ENCODE assay signal across 1 cellular context in genomic region chr12:106120578-106121105, GRCh38.
A peak's percentile ranks its signal among the peaks of the same experiment; 100 is the strongest.
TF ChIP-seq lines count a peak whose summit lies in the region.

No MANE protein-coding gene starts in this region.

TF ChIP-seq in HepG2, 621 proteins besides CTCF, POLR2A, EP300 and RAD21 (continues in another document):
- TF ChIP-seq SYNCRIP (IDR thresholded peaks at IDR 0.05; ENCODE audit: insufficient read depth, low read depth, low read length) (no peak), JARID2 (CRISPR knock-in tag; IDR thresholded peaks at IDR 0.05; ENCODE audit: insufficient replicate concordance) (no peak), BRF2 (CRISPR knock-in tag; IDR thresholded peaks at IDR 0.05) (no peak), ARID4A (CRISPR knock-in tag; IDR thresholded peaks at IDR 0.05; ENCODE audit: borderline replicate concordance) (peak; percentile 19; the same call in 1 of the 2 replicates), CSRNP1 (CRISPR knock-in tag; IDR thresholded peaks at IDR 0.05) (no peak; the same call in 1 of the 2 replicates), HMG20B (CRISPR knock-in tag; conservative IDR thresholded peaks at IDR 0.05) (peak; percentile 47; the same call in 1 of the 2 replicates), SPEN (CRISPR knock-in tag; IDR thresholded peaks at IDR 0.05; ENCODE audit: low read depth) (peak; percentile 28), CCDC6 (CRISPR knock-in tag; IDR thresholded peaks at IDR 0.05) (no peak), MAX (IDR thresholded peaks at IDR 0.05) (peak; percentile 37; the same call in 1 of the 2 replicates), KDM2A (CRISPR knock-in tag; IDR thresholded peaks at IDR 0.05; ENCODE audit: borderline replicate concordance, low read depth) (peak; percentile 51; the same call in 1 of the 2 replicates), BATF2 (CRISPR knock-in tag; IDR thresholded peaks at IDR 0.05) (no peak), ARID2 (CRISPR knock-in tag; IDR thresholded peaks at IDR 0.05; ENCODE audit: borderline replicate concordance) (no peak), ZNF772 (CRISPR knock-in tag; IDR thresholded peaks at IDR 0.05) (0 out of 2 replicates have a peak, but pooled peaks have one; percentile 69), ZMYM3 (CRISPR knock-in tag; IDR thresholded peaks at IDR 0.05) (peak; percentile 76), KAT8 (CRISPR knock-in tag; IDR thresholded peaks at IDR 0.05) (peak; percentile 59), MED1 (CRISPR knock-in tag; IDR thresholded peaks at IDR 0.05) (peak; percentile 81), NAIF1 (CRISPR knock-in tag; IDR thresholded peaks at IDR 0.05; ENCODE audit: borderline replicate concordance) (no peak), FOXP4 (CRISPR knock-in tag; IDR thresholded peaks at IDR 0.05) (peak; percentile 95), KDM4B (CRISPR knock-in tag; IDR thresholded peaks at IDR 0.05) (no peak; the same call in 1 of the 2 replicates), NFIB (CRISPR knock-in tag; IDR thresholded peaks at IDR 0.05; ENCODE audit: borderline replicate concordance) (no peak)
- TF ChIP-seq, protein P1, sequence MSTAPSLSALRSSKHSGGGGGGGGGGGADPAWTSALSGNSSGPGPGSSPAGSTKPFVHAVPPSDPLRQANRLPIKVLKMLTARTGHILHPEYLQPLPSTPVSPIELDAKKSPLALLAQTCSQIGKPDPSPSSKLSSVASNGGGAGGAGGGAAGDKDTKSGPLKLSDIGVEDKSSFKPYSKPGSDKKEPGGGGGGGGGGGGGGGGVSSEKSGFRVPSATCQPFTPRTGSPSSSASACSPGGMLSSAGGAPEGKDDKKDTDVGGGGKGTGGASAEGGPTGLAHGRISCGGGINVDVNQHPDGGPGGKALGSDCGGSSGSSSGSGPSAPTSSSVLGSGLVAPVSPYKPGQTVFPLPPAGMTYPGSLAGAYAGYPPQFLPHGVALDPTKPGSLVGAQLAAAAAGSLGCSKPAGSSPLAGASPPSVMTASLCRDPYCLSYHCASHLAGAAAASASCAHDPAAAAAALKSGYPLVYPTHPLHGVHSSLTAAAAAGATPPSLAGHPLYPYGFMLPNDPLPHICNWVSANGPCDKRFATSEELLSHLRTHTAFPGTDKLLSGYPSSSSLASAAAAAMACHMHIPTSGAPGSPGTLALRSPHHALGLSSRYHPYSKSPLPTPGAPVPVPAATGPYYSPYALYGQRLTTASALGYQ (CRISPR knock-in tag; IDR thresholded peaks at IDR 0.05), result peak; percentile 81
- TF ChIP-seq, protein P2, sequence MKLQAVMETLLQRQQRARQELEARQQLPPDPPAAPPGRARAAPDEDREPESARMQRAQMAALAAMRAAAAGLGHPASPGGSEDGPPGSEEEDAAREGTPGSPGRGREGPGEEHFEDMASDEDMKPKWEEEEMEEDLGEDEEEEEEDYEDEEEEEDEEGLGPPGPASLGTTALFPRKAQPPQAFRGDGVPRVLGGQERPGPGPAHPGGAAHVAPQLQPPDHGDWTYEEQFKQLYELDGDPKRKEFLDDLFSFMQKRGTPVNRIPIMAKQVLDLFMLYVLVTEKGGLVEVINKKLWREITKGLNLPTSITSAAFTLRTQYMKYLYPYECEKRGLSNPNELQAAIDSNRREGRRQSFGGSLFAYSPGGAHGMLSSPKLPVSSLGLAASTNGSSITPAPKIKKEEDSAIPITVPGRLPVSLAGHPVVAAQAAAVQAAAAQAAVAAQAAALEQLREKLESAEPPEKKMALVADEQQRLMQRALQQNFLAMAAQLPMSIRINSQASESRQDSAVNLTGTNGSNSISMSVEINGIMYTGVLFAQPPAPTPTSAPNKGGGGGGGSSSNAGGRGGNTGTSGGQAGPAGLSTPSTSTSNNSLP (IDR thresholded peaks at IDR 0.05; ENCODE audit: low read depth, low read length), result peak; percentile 79; the same call in 1 of the 2 replicates
- TF ChIP-seq, protein P3, sequence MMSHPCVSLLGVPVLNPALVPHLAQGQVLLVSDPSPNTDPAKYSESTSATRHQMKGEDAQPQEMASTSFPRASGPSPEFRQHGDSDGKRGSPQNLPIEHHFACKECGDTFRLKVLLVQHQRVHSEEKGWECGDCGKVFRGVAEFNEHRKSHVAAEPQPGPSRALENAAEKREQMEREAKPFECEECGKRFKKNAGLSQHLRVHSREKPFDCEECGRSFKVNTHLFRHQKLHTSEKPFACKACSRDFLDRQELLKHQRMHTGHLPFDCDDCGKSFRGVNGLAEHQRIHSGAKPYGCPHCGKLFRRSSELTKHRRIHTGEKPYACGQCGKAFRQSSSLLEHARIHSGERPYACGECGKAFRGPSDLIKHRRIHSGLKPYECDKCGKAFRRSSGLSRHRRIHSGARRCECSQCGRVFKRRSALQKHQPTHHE (CRISPR knock-in tag; IDR thresholded peaks at IDR 0.05; ENCODE audit: borderline replicate concordance), result no peak
- TF ChIP-seq, protein P4, sequence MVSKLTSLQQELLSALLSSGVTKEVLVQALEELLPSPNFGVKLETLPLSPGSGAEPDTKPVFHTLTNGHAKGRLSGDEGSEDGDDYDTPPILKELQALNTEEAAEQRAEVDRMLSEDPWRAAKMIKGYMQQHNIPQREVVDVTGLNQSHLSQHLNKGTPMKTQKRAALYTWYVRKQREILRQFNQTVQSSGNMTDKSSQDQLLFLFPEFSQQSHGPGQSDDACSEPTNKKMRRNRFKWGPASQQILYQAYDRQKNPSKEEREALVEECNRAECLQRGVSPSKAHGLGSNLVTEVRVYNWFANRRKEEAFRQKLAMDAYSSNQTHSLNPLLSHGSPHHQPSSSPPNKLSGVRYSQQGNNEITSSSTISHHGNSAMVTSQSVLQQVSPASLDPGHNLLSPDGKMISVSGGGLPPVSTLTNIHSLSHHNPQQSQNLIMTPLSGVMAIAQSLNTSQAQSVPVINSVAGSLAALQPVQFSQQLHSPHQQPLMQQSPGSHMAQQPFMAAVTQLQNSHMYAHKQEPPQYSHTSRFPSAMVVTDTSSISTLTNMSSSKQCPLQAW (CRISPR knock-in tag; IDR thresholded peaks at IDR 0.05), result peak; percentile 82
- TF ChIP-seq, protein P5, sequence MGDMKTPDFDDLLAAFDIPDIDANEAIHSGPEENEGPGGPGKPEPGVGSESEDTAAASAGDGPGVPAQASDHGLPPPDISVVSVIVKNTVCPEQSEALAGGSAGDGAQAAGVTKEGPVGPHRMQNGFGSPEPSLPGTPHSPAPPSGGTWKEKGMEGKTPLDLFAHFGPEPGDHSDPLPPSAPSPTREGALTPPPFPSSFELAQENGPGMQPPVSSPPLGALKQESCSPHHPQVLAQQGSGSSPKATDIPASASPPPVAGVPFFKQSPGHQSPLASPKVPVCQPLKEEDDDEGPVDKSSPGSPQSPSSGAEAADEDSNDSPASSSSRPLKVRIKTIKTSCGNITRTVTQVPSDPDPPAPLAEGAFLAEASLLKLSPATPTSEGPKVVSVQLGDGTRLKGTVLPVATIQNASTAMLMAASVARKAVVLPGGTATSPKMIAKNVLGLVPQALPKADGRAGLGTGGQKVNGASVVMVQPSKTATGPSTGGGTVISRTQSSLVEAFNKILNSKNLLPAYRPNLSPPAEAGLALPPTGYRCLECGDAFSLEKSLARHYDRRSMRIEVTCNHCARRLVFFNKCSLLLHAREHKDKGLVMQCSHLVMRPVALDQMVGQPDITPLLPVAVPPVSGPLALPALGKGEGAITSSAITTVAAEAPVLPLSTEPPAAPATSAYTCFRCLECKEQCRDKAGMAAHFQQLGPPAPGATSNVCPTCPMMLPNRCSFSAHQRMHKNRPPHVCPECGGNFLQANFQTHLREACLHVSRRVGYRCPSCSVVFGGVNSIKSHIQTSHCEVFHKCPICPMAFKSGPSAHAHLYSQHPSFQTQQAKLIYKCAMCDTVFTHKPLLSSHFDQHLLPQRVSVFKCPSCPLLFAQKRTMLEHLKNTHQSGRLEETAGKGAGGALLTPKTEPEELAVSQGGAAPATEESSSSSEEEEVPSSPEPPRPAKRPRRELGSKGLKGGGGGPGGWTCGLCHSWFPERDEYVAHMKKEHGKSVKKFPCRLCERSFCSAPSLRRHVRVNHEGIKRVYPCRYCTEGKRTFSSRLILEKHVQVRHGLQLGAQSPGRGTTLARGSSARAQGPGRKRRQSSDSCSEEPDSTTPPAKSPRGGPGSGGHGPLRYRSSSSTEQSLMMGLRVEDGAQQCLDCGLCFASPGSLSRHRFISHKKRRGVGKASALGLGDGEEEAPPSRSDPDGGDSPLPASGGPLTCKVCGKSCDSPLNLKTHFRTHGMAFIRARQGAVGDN (CRISPR knock-in tag; IDR thresholded peaks at IDR 0.05), result peak; percentile 91
